ENCODE assay signal across 1 cellular context in the genomic region with DNA sequence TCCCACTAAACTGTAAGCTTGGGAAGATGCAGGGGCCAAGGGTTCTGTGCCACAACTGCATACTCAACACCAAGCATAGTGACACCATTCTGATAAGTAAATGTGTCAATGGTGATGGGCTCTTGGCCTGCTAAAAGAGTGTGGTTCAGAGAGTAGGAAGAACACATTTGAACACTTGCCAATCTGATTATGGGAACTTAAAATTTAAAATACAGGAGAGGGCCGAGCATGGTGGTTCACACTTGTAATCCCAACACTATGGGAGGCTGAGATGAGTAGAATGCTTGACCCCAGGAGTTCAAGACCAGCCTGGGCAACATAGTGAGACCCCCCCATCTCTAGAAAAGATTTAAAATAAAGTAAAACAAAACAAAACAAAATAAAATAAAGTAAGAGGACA.
A peak's percentile ranks its signal among the peaks of the same experiment; 100 is the strongest.
TF ChIP-seq lines count a peak whose summit lies in the region.

No MANE protein-coding gene starts in this region.

TF ChIP-seq in K562, 482 proteins besides CTCF, POLR2A, EP300 and RAD21:
- TF ChIP-seq NFIC (IDR thresholded peaks at IDR 0.05), result peak; percentile 89
- TF ChIP-seq FOXJ2 (tag; IDR thresholded peaks at IDR 0.05), result 0 out of 2 replicates have a peak, but pooled peaks have one; percentile 4
- TF ChIP-seq DPF2 (IDR thresholded peaks at IDR 0.05), result peak; percentile 32; the same call in 1 of the 2 replicates
- peak; percentile 25 for TF ChIP-seq CBFA2T3 (IDR thresholded peaks at IDR 0.05)
- TF ChIP-seq POLR2AphosphoS5 (IDR thresholded peaks at IDR 0.05; ENCODE audit: control insufficient read depth, insufficient read depth, low read depth, low read length), result no peak
- TF ChIP-seq, protein P1, sequence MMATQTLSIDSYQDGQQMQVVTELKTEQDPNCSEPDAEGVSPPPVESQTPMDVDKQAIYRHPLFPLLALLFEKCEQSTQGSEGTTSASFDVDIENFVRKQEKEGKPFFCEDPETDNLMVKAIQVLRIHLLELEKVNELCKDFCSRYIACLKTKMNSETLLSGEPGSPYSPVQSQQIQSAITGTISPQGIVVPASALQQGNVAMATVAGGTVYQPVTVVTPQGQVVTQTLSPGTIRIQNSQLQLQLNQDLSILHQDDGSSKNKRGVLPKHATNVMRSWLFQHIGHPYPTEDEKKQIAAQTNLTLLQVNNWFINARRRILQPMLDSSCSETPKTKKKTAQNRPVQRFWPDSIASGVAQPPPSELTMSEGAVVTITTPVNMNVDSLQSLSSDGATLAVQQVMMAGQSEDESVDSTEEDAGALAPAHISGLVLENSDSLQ (IDR thresholded peaks at IDR 0.05), result 0 out of 2 replicates have a peak, but pooled peaks have one; percentile 7
